12 cellular contexts compared by ENCODE assay signal in the genomic region with DNA sequence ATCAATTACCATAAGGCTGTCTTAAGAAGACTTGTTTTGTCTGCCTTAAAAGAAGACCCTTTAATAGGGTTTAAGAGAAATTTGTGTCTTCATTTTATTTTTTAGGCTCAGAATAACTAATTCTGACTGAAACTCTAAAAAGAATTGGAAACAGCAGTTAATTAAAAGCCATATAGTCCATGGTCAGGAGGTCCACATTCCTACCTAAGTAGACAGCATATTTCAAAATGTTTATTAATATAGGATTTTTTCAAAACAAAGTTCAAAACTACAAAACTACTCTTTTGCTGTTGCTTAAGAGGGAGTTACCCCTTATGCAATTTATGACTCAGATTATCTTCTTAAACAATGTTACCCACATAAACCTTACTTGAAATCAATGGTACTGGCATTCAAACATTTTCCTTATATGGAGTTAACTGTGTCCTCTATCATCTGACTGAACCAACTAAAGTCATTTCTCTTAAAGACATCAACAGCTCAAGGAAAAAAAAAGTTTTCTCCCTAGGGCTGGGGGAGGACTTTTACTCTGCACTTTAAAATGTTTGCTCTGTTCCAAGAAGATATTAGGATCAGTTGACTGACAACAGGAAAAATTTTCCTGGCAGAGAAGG. TPM values are rescaled to one million over a fixed set of nuclear protein-coding genes. Genes with fewer than 3 reads are reported as not detected.
DNase-seq lines count a peak whose midpoint lies in the region; ATAC-seq and TF ChIP-seq lines count a peak whose summit lies in the region.
"Had no signal": no experiment of that assay in that cellular context is flagged by ENCODE, and none has a peak within 500 bp of the region (broad histone marks: within the 10 kb centered on the region; RNA-seq: fewer than 3 reads in every experiment).

No MANE protein-coding gene starts in this region.

- H3K4me3 ChIP-seq in cardiac fibroblast (replicated peaks in 1 of 2; ENCODE audit: low read depth in 2 of 2, low read length in 2 of 2) (no peak overlapping the region), mucosa of descending colon (no peak overlapping the region), OCI-LY7 (ENCODE audit: low read depth, low read length, poor library complexity, severe bottlenecking) (no peak overlapping the region)
- H3K4me3 ChIP-seq: right atrium auricular region had no signal

- TF ChIP-seq CTCF in cardiac fibroblast (IDR thresholded peaks at IDR 0.05; ENCODE audit: low read depth, low read length) (no peak), omental fat pad (IDR thresholded peaks at IDR 0.05) (no peak), mucosa of descending colon (IDR thresholded peaks at IDR 0.05) (no peak), OCI-LY7 (conservative IDR thresholded peaks at IDR 0.05; ENCODE audit: low read length) (no peak)

- no TSS peak for BruUV-seq in OCI-LY7 (replicated peaks; lab: Mats Ljungman, UMichigan)

- H3K9me3 ChIP-seq in mucosa of descending colon (no peaks in the 10 kb centered on the region), OCI-LY7 (ENCODE audit: low read length) (no peaks in the 10 kb centered on the region)
- H3K9me3 ChIP-seq: right atrium auricular region had no signal

- no peaks in the 10 kb centered on the region for H3K9me2 ChIP-seq in OCI-LY7 (ENCODE audit: insufficient read depth, low read length)

- POLR2A ChIA-PET in OCI-LY7 (lab: Charles Lee) = interaction anchor here (0.5 kb wide), 1 partner anchor 110 kb away, joined by 3 read pairs; no protein-coding TSS in a partner anchor

- H3K79me2 ChIP-seq in OCI-LY7 (ENCODE audit: insufficient read depth, low read depth, low read length) = no peaks in the 10 kb centered on the region

- CTCF ChIA-PET in OCI-LY7 (lab: Charles Lee; ENCODE audit: unreplicated experiment) = no interaction called here

- no peak overlapping the region for H3K27ac ChIP-seq in OCI-LY7 (ENCODE audit: low read depth, low read length, poor library complexity, severe bottlenecking)
- H3K27ac ChIP-seq: right atrium auricular region had no signal

- in situ Hi-C loops in G401 (cut with HindIII; ENCODE audit: low sequenced_read_pairs) = no loop called here

- intact Hi-C loops in mucosa of descending colon (cut with DNase I, micrococcal nuclease) = no loop called here
- intact Hi-C loops in OCI-LY7 (cut with micrococcal nuclease; ENCODE audit: unreplicated experiment) = no loop called here

- DNase-seq in G401 (ENCODE audit: low spot score) = peak; percentile 51
- DNase-seq in LHCN-M2 (ENCODE audit: low read depth) = peak; percentile 79
- DNase-seq in cardiac fibroblast (ENCODE audit: low read depth in 2 of 2) = peak; percentile 92 to 95
- no peak for DNase-seq in omental fat pad (ENCODE audit: low spot score)
- DNase-seq in mucosa of descending colon = no peak
- no peak for DNase-seq in mesenteric fat pad (ENCODE audit: low spot score)
- DNase-seq in OCI-LY7 (ENCODE audit: low spot score) = no peak
- DNase-seq in NCI-H345 treated with DMSO at 0.1 percent for 48 hours (lab: John Stamatoyannopoulos, UW; ENCODE audit: unreplicated experiment) = no peak
- DNase-seq: DMS153; effector CD4-positive, alpha-beta T cell; left colon had no signal

- ATAC-seq in omental fat pad (ENCODE audit: low FRiP score) (peak; percentile 90), mucosa of descending colon (no peak)
- ATAC-seq: left colon had no signal

- H3K4me1 ChIP-seq in mucosa of descending colon (ENCODE audit: low read depth) (no peaks in the 10 kb centered on the region), OCI-LY7 (ENCODE audit: insufficient read depth, low read length, poor library complexity, severe bottlenecking) (no peaks in the 10 kb centered on the region)
- H3K4me1 ChIP-seq: right atrium auricular region had no signal

- no peak overlapping the region for H2AFZ ChIP-seq in OCI-LY7 (ENCODE audit: low read length)

- no peaks in the 10 kb centered on the region for H3K36me3 ChIP-seq in mucosa of descending colon (ENCODE audit: low read depth)
- no peaks in the 10 kb centered on the region for H3K36me3 ChIP-seq in OCI-LY7 (ENCODE audit: insufficient read depth, low read length)
- H3K36me3 ChIP-seq: right atrium auricular region had no signal

- no peaks in the 10 kb centered on the region for H4K20me1 ChIP-seq in OCI-LY7 (ENCODE audit: insufficient read depth, low read length)

- no peak overlapping the region for H3K4me2 ChIP-seq in OCI-LY7 (ENCODE audit: low read length)

RNA-seq across cellular contexts. Expression of gene NANOGP8, which starts 56.8 kb away (rescaled TPM):
- 1.7 TPM in 1 of 2 replicates, not detected in the other for total RNA-seq in G401 (2014; rRNA removed; shearing (Covaris generic))
- total RNA-seq in LHCN-M2 (2014; rRNA removed) (0.29 TPM in 1 of 2 replicates, not detected in the other), omental fat pad (1 to 10 TPM in 1 of 4 donors, under 1 TPM in 2, not detected in 1; 0.65 to 1.3 (median 0.82) TPM), mucosa of descending colon (1 to 10 TPM in 2 of 3 donors, not detected in 1; 1.1 to 1.8 TPM), mesenteric fat pad (not detected), OCI-LY7 (2022) (not detected in 2 replicates)
- 0.06 TPM for polyA plus RNA-seq in LHCN-M2 (2012)
- not detected in 2 replicates for total RNA-seq in OCI-LY7 (2014; rRNA removed; shearing (Covaris generic))

Comparison
In these comparisons a context has a peak if more than half of its experiments do, and no peak if none do; other contexts are left out.
1. DNase-seq: peak in G401 (single experiment), LHCN-M2 (single experiment) and cardiac fibroblast (2 of 2); none in omental fat pad (single experiment), mucosa of descending colon (0 of 3), mesenteric fat pad (single experiment), OCI-LY7 (single experiment) and NCI-H345 treated with DMSO at 0.1 percent for 48 hours (single experiment).